ENCODE assay signal across 1 cellular context in genomic region chr2:20626698-20627471, GRCh38.
TF ChIP-seq lines count a peak whose summit lies in the region.

No MANE protein-coding gene starts in this region.

TF ChIP-seq in HepG2, 621 proteins besides CTCF, POLR2A, EP300 and RAD21 (continued from another document):
- TF ChIP-seq ZFX (CRISPR knock-in tag; IDR thresholded peaks at IDR 0.05; ENCODE audit: low read depth) (no peak), MXD1 (CRISPR knock-in tag; IDR thresholded peaks at IDR 0.05) (no peak), ZNF687 (CRISPR knock-in tag; IDR thresholded peaks at IDR 0.05) (0 out of 2 replicates have a peak, but pooled peaks have one; percentile 9), SUZ12 (IDR thresholded peaks at IDR 0.05; ENCODE audit: low read depth, low read length) (no peak)
TF ChIP-seq in HepG2: peak in this region for 2.
